Comparison of ENCODE assay signal across 20 cellular contexts in genomic region chr1:93317943-93318342, GRCh38. TPM values are rescaled to one million over a fixed set of nuclear protein-coding genes. Genes with fewer than 3 reads are reported as not detected.
A peak's percentile ranks its signal among the peaks of the same experiment; 100 is the strongest.
DNase-seq lines count a peak whose midpoint lies in the region; ATAC-seq, FAIRE-seq and TF ChIP-seq lines count a peak whose summit lies in the region.
"Had no signal": no experiment of that assay in that cellular context is flagged by ENCODE, and none has a peak within 500 bp of the region (broad histone marks: within the 10 kb centered on the region; RNA-seq: fewer than 3 reads in every experiment).

No MANE protein-coding gene starts in this region.

- TF ChIP-seq EP300 in HepG2 (IDR thresholded peaks at IDR 0.05; ENCODE audit: low read depth in 2 of 2, low read length in 2 of 2) (no peak), HepG2 (CRISPR knock-in tag; IDR thresholded peaks at IDR 0.05; ENCODE audit: borderline replicate concordance) (no peak), K562 (IDR thresholded peaks at IDR 0.05; ENCODE audit: low read length) (no peak)

- H3K4me1 ChIP-seq in HepG2 (ENCODE audit: insufficient read depth, low read length) (no peaks in the 10 kb centered on the region), right lobe of liver (no peaks in the 10 kb centered on the region), MM.1S (ENCODE audit: low read length) (peaks cover 11% of the 10 kb centered on the region; the same call in 1 of the 2 replicates), K562 (replicated peaks in 1 of 2; ENCODE audit: control insufficient read depth in 2 of 2, insufficient read depth in 2 of 2, low read length in 2 of 2) (0 out of 5 replicates have a peak, but pooled peaks cover 0 to under 1% of the 10 kb centered on the region in 2 experiments), right atrium auricular region (no peaks in the 10 kb centered on the region)
- peaks cover 7 to 18% (median 12%) of the 10 kb centered on the region in 10 experiments for H3K4me1 ChIP-seq in BLaER1 treated with 17β-estradiol and CSF1 and Interleukin-3, amounts not matched to agents 10 nM and 100 nM

- in situ Hi-C loops in HepG2 (cut with HindIII; ENCODE audit: extremely low pct_ligation_motif_present, low pct_unique_long_range_greater_than_20kb) = no loop called here
- in situ Hi-C loops in K562 (cut with MboI) = no loop called here

- no peak for FAIRE-seq in HepG2 (lab: Jason Lieb, UNC)
- no peak for FAIRE-seq in K562 (lab: Jason Lieb, UNC)
- FAIRE-seq: A204.1, D721Med, G401.6, GM12878, GM12892, GM18507 had no signal

- no peaks in the 10 kb centered on the region for H4K20me1 ChIP-seq in HepG2 (ENCODE audit: insufficient read depth, low read length)
- no peaks in the 10 kb centered on the region for H4K20me1 ChIP-seq in BLaER1 treated with 17β-estradiol and CSF1 and Interleukin-3, amounts not matched to agents 10 nM and 100 nM
- no peaks in the 10 kb centered on the region for H4K20me1 ChIP-seq in MM.1S (ENCODE audit: insufficient read depth, low read length)
- no peaks in the 10 kb centered on the region for H4K20me1 ChIP-seq in K562 (replicated peaks; ENCODE audit: control insufficient read depth, insufficient read depth, low read length)

- ATAC-seq in HepG2 (no peak), right lobe of liver (no peak), K562 (no peak), HG03571 (IDR thresholded peaks at IDR 0.05; ENCODE audit: unreplicated experiment) (no peak)
- ATAC-seq: GM12878 had no signal

- H2AFZ ChIP-seq in HepG2 (ENCODE audit: low read length) (no peak overlapping the region), MM.1S (ENCODE audit: low read length) (no peak overlapping the region), K562 (ENCODE audit: low read depth, low read length) (no peak overlapping the region)

- H3K9me2 ChIP-seq in MM.1S (replicated peaks; ENCODE audit: insufficient read depth, low read length) = no peaks in the 10 kb centered on the region

- H3K9me1 ChIP-seq in K562 (ENCODE audit: control insufficient read depth, insufficient read depth, low read length) = no peaks in the 10 kb centered on the region

- H3F3A ChIP-seq in MM.1S (ENCODE audit: insufficient read depth, low read length) = no peaks in the 10 kb centered on the region

- TF ChIP-seq RAD21 in HepG2 (CRISPR knock-in tag; IDR thresholded peaks at IDR 0.05) (no peak), K562 (CRISPR knock-in tag; conservative IDR thresholded peaks at IDR 0.05 in 1 of 2, IDR thresholded peaks at IDR 0.05 in 1 of 2) (no peak)

- DNase-seq in HepG2 (ENCODE audit: low spot score) (no peak), right lobe of liver (no peak), MM.1S (no peak), K562 (ENCODE audit: extremely low read depth in 1 of 4, low spot score in 3 of 4) (no peak), GM10266 (ENCODE audit: extremely low spot score) (no peak), right atrium auricular region (ENCODE audit: low spot score) (no peak)
- DNase-seq: 8988T; Caco-2; Calu3; CD4-positive, alpha-beta memory T cell; CD4-positive, CD25-positive, alpha-beta regulatory T cell; DMS79 treated with DMSO at 0.1 percent for 48 hours had no signal

- H3K9ac ChIP-seq in HepG2 (ENCODE audit: insufficient read depth, low read depth, low read length) = no peak overlapping the region
- no peak overlapping the region for H3K9ac ChIP-seq in BLaER1 treated with 17β-estradiol and CSF1 and Interleukin-3, amounts not matched to agents 10 nM and 100 nM
- H3K9ac ChIP-seq in MM.1S (ENCODE audit: low read length) = no peak overlapping the region
- H3K9ac ChIP-seq in K562 (ENCODE audit: insufficient read depth in 1 of 2, low read depth in 2 of 2, low read length in 2 of 2) = no peak overlapping the region

- no peaks in the 10 kb centered on the region for H3K9me3 ChIP-seq in HepG2 (ENCODE audit: low read length)
- no peaks in the 10 kb centered on the region for H3K9me3 ChIP-seq in right lobe of liver
- no peaks in the 10 kb centered on the region for H3K9me3 ChIP-seq in BLaER1 treated with 17β-estradiol and CSF1 and Interleukin-3, amounts not matched to agents 10 nM and 100 nM (replicated peaks in 1 of 11)
- no peaks in the 10 kb centered on the region for H3K9me3 ChIP-seq in MM.1S (replicated peaks; ENCODE audit: insufficient read depth, low read length)
- H3K9me3 ChIP-seq in K562 (replicated peaks; ENCODE audit: control insufficient read depth, insufficient read depth, low read depth, low read length) = no peaks in the 10 kb centered on the region
- H3K9me3 ChIP-seq in right atrium auricular region = no peaks in the 10 kb centered on the region
- H3K9me3 ChIP-seq: Caco-2 had no signal

- 82% methylated on average over 2 of the region's 2 CpGs for WGBS in HepG2 (ENCODE audit: low lambda C conversion rate)
- WGBS in right lobe of liver (ENCODE audit: insufficient coverage, low coverage, low lambda C conversion rate, missing lambda C conversion rate) = 93% methylated on average over 2 of the region's 2 CpGs
- 44% methylated on average over 2 of the region's 2 CpGs for WGBS in K562 (ENCODE audit: insufficient coverage, low coverage, missing lambda C conversion rate)

- H3K27me3 ChIP-seq in HepG2 (ENCODE audit: control insufficient read depth in 1 of 2, insufficient read depth in 2 of 2, low read length in 2 of 2) (no peaks in the 10 kb centered on the region), right lobe of liver (no peaks in the 10 kb centered on the region), MM.1S (replicated peaks; ENCODE audit: insufficient read depth, low read length) (no peaks in the 10 kb centered on the region), K562 (ENCODE audit: control insufficient read depth in 2 of 2, insufficient read depth in 2 of 2, low read length in 2 of 2) (no peaks in the 10 kb centered on the region), right atrium auricular region (no peaks in the 10 kb centered on the region)
- H3K27me3 ChIP-seq in BLaER1 treated with 17β-estradiol and CSF1 and Interleukin-3, amounts not matched to agents 10 nM and 100 nM = no peaks in the 10 kb centered on the region

- intact Hi-C loops in HepG2 (cut with micrococcal nuclease; ENCODE audit: unreplicated experiment) (no loop called here), right lobe of liver (cut with DNase I) (no loop called here), K562 (cut with micrococcal nuclease) (no loop called here)

- no peak overlapping the region for H3K27ac ChIP-seq in HepG2 (ENCODE audit: extremely low read length, insufficient read depth, low read length)
- H3K27ac ChIP-seq in right lobe of liver = no peak overlapping the region
- H3K27ac ChIP-seq in BLaER1 treated with 17β-estradiol and CSF1 and Interleukin-3, amounts not matched to agents 10 nM and 100 nM = no peak overlapping the region
- H3K27ac ChIP-seq in MM.1S (ENCODE audit: low read length) = no peak overlapping the region
- H3K27ac ChIP-seq in K562 (ENCODE audit: extremely low read depth, low read depth, low read length) = no peak overlapping the region
- H3K27ac ChIP-seq in right atrium auricular region = no peak overlapping the region

- CTCF ChIA-PET in HepG2 (lab: Yijun Ruan, JAX; ENCODE audit: low intra/inter-chr PET ratio, low total read pairs) (no interaction called here), K562 (lab: Yijun Ruan, JAX; ENCODE audit: low intra/inter-chr PET ratio) (no interaction called here)

- TF ChIP-seq CTCF in HepG2 (CRISPR knock-in tag; IDR thresholded peaks at IDR 0.05) = no peak
- TF ChIP-seq CTCF in right lobe of liver (IDR thresholded peaks at IDR 0.05) = no peak
- TF ChIP-seq CTCF in MM.1S (IDR thresholded peaks at IDR 0.05; ENCODE audit: low read length) = no peak
- TF ChIP-seq CTCF in K562 (IDR thresholded peaks at IDR 0.05 in 2 of 3, conservative IDR thresholded peaks at IDR 0.05 in 1 of 3; ENCODE audit: insufficient read depth in 2 of 3, low read depth in 1 of 3, low read length in 3 of 3) = no peak
- TF ChIP-seq CTCF in GM10266 (IDR thresholded peaks at IDR 0.05; ENCODE audit: control insufficient read depth, insufficient read depth, low read depth, missing control alignments) = no peak
- TF ChIP-seq CTCF in right atrium auricular region (IDR thresholded peaks at IDR 0.05) = no peak

- H3K4me2 ChIP-seq in HepG2 (ENCODE audit: low read depth, low read length) (no peak overlapping the region), MM.1S (ENCODE audit: low read depth, low read length) (peak overlapping the region; percentile 27; the same call in 1 of the 2 replicates), K562 (ENCODE audit: insufficient read depth, low read length) (no peak overlapping the region)
- peak overlapping the region in 7 of 11 experiments; percentile 35 to 66 (median 45); a peak in 10 of 22 replicates for H3K4me2 ChIP-seq in BLaER1 treated with 17β-estradiol and CSF1 and Interleukin-3, amounts not matched to agents 10 nM and 100 nM

- TF ChIP-seq POLR2A in HepG2 (IDR thresholded peaks at IDR 0.05; ENCODE audit: insufficient read depth in 1 of 2, low read depth in 2 of 2, low read length in 2 of 2) (no peak), right lobe of liver (IDR thresholded peaks at IDR 0.05) (no peak), K562 (conservative IDR thresholded peaks at IDR 0.05) (no peak)

- H3K79me2 ChIP-seq in HepG2 (ENCODE audit: insufficient read depth, low read length) (no peaks in the 10 kb centered on the region), MM.1S (ENCODE audit: low read length) (no peaks in the 10 kb centered on the region), K562 (ENCODE audit: control insufficient read depth, insufficient read depth, low read length) (no peaks in the 10 kb centered on the region)

- no peak overlapping the region for H3K4me3 ChIP-seq in HepG2 (replicated peaks in 1 of 3; ENCODE audit: insufficient read depth in 1 of 3, low read depth in 2 of 3, low read length in 3 of 3)
- H3K4me3 ChIP-seq in right lobe of liver = no peak overlapping the region
- H3K4me3 ChIP-seq in BLaER1 treated with 17β-estradiol and CSF1 and Interleukin-3, amounts not matched to agents 10 nM and 100 nM = no peak overlapping the region
- no peak overlapping the region for H3K4me3 ChIP-seq in MM.1S (ENCODE audit: low read length)
- no peak overlapping the region for H3K4me3 ChIP-seq in K562
- H3K4me3 ChIP-seq in right atrium auricular region = no peak overlapping the region
- H3K4me3 ChIP-seq: GM12878 had no signal

- BruUV-seq in HepG2 (replicated peaks; lab: Mats Ljungman, UMichigan) (no TSS peak), K562 (replicated peaks; lab: Mats Ljungman, UMichigan) (no TSS peak)

- H3K36me3 ChIP-seq in HepG2 (replicated peaks in 1 of 2; ENCODE audit: control insufficient read depth in 1 of 2, insufficient read depth in 2 of 2, low read length in 2 of 2) (no peaks in the 10 kb centered on the region), right lobe of liver (peaks cover 0 to 2% (median 0%) of the 10 kb centered on the region in 4 donors), MM.1S (replicated peaks; ENCODE audit: insufficient read depth, low read length) (no peaks in the 10 kb centered on the region), K562 (ENCODE audit: control insufficient read depth, insufficient read depth, low read length) (no peaks in the 10 kb centered on the region), right atrium auricular region (no peaks in the 10 kb centered on the region)
- H3K36me3 ChIP-seq in BLaER1 treated with 17β-estradiol and CSF1 and Interleukin-3, amounts not matched to agents 10 nM and 100 nM = no peaks in the 10 kb centered on the region

- POLR2A ChIA-PET in HepG2 (lab: Yijun Ruan, JAX) (no interaction called here), K562 (lab: Yijun Ruan, JAX) (interaction anchor here (0.6 to 1.5 kb wide), 3 partner anchors 13 to 58 kb away, joined by 3 to 4 read pairs (median 3); no protein-coding TSS in a partner anchor)

RNA-seq across cellular contexts. Expression of gene DR1, which starts 27.8 kb away (rescaled TPM):
- total RNA-seq in HepG2 (2016; rRNA removed; fragmentation: Illumina TruSeq; extraction: Trizol) (42.3 and 54.7 TPM in 2 replicates), right lobe of liver (10 to 100 TPM; 15.7 to 26.7 (median 17.7) TPM), K562 (2014; rRNA removed) (33.0 and 42.5 TPM in 2 replicates), K562 (2014; rRNA removed; fragmentation: Illumina TruSeq; extraction: Trizol) (69.5 and 75.7 TPM in 2 replicates), K562 (2015; rRNA removed; fragmentation: Illumina TruSeq; extraction: Trizol) (52.5 and 53.3 TPM in 2 replicates), K562 (2021) (76.8 and 78.8 TPM in 2 replicates), right atrium auricular region (10 to 100 TPM; 19.3 to 28.9 TPM)
- 8.3 and 8.9 TPM in 2 replicates for total RNA-seq in HepG2 (2016; cell fraction: cytosol; rRNA removed; fragmentation: Illumina TruSeq; extraction: Trizol; ENCODE audit: low read depth)
- 40.3 and 56.8 TPM in 2 replicates for total RNA-seq in HepG2 (2016; cell fraction: insoluble cytoplasmic fraction; rRNA removed; fragmentation: Illumina TruSeq; extraction: Trizol)
- total RNA-seq in HepG2 (2016; cell fraction: membrane; rRNA removed; fragmentation: Illumina TruSeq; extraction: Trizol) = 33.3 and 35.5 TPM in 2 replicates
- total RNA-seq in HepG2 (2016; cell fraction: nucleus; rRNA removed; fragmentation: Illumina TruSeq; extraction: Trizol) = 26.3 and 27.4 TPM in 2 replicates
- polyA plus RNA-seq in HepG2 (2011; rRNA removed) (15.7 and 17.8 TPM in 2 replicates), K562 (2011; rRNA removed) (38.4 and 46.3 TPM in 2 replicates), K562 (2014; fragmentation: Illumina TruSeq; extraction: Trizol) (44.1 and 52.8 TPM in 2 replicates), K562 (2014; fragmentation: Nextera tagmentation; extraction: Ambion mirVana) (1 to 10 TPM; 8.1 to 9.3 TPM), K562 (2014; rRNA removed) (41.9 and 45.6 TPM in 2 replicates)
- polyA plus RNA-seq in HepG2 (2011; cell fraction: cytosol; rRNA removed) = 7.5 and 10.7 TPM in 2 replicates
- 4.2 and 5.7 TPM in 2 replicates for polyA plus RNA-seq in HepG2 (2011; cell fraction: nucleus; rRNA removed)
- polyA plus RNA-seq in HepG2 (2012) = 21.7 and 21.9 TPM in 2 replicates
- 6.9 and 9.7 TPM in 2 replicates for polyA plus RNA-seq in HepG2 (2016; cell fraction: cytosol; fragmentation: Illumina TruSeq; extraction: Trizol; ENCODE audit: low read depth)
- 45.0 and 48.3 TPM in 2 replicates for polyA plus RNA-seq in HepG2 (2016; cell fraction: insoluble cytoplasmic fraction; fragmentation: Illumina TruSeq; extraction: Trizol; ENCODE audit: low read depth)
- 20.9 and 24.4 TPM in 2 replicates for polyA plus RNA-seq in HepG2 (2016; cell fraction: membrane; fragmentation: Illumina TruSeq; extraction: Trizol; ENCODE audit: low read depth)
- 23.2 and 23.5 TPM in 2 replicates for polyA plus RNA-seq in HepG2 (2016; cell fraction: nucleus; fragmentation: Illumina TruSeq; extraction: Trizol; ENCODE audit: insufficient read depth, low read depth)
- 25.8 and 45.3 TPM in 2 replicates for polyA minus RNA-seq in HepG2 (2011; rRNA and poly(A)+ RNA removed; ENCODE audit: low replicate concordance)
- 25.3 and 30.3 TPM in 2 replicates for polyA minus RNA-seq in HepG2 (2011; cell fraction: cytosol; rRNA and poly(A)+ RNA removed)
- polyA minus RNA-seq in HepG2 (2011; cell fraction: nucleus; rRNA and poly(A)+ RNA removed) = 21.6 and 26.0 TPM in 2 replicates
- 19.3 and 35.9 TPM in 2 replicates for total RNA-seq in K562 (2011; cell fraction: chromatin; rRNA removed; ENCODE audit: low replicate concordance)
- 7.6 and 7.8 TPM in 2 replicates for total RNA-seq in K562 (2011; cell fraction: nucleolus; rRNA removed)
- 17.7 and 32.9 TPM in 2 replicates for total RNA-seq in K562 (2011; cell fraction: nucleoplasm; rRNA removed)
- polyA plus RNA-seq in K562 (2011; cell fraction: cytosol; rRNA removed) = 12.7 and 17.9 TPM in 2 replicates
- polyA plus RNA-seq in K562 (2011; cell fraction: nucleus; rRNA removed) = 8.4 and 11.9 TPM in 2 replicates
- polyA plus RNA-seq in K562 (2012) = 43.7 and 45.5 TPM in 2 replicates
- 55.3 and 59.0 TPM in 2 replicates for polyA minus RNA-seq in K562 (2011; rRNA and poly(A)+ RNA removed)
- 34.7 and 45.3 TPM in 2 replicates for polyA minus RNA-seq in K562 (2011; cell fraction: cytosol; rRNA and poly(A)+ RNA removed)
- polyA minus RNA-seq in K562 (2011; cell fraction: nucleus; rRNA and poly(A)+ RNA removed) = 14.7 and 23.2 TPM in 2 replicates

Comparison
In these comparisons a context has a peak if more than half of its experiments do, and no peak if none do; other contexts are left out.
1. H3K4me2 ChIP-seq: peak in BLaER1 treated with 17β-estradiol and CSF1 and Interleukin-3, amounts not matched to agents 10 nM and 100 nM (7 of 11) and MM.1S (single experiment); none in HepG2 (single experiment) and K562 (single experiment).
2. Of the 241 proteins assayed by ChIP-seq in both HepG2 and K562: peak only in HepG2: MAFK; only in K562: MAFG; in both: MAFF; in neither: 238.